In the genomic region with DNA sequence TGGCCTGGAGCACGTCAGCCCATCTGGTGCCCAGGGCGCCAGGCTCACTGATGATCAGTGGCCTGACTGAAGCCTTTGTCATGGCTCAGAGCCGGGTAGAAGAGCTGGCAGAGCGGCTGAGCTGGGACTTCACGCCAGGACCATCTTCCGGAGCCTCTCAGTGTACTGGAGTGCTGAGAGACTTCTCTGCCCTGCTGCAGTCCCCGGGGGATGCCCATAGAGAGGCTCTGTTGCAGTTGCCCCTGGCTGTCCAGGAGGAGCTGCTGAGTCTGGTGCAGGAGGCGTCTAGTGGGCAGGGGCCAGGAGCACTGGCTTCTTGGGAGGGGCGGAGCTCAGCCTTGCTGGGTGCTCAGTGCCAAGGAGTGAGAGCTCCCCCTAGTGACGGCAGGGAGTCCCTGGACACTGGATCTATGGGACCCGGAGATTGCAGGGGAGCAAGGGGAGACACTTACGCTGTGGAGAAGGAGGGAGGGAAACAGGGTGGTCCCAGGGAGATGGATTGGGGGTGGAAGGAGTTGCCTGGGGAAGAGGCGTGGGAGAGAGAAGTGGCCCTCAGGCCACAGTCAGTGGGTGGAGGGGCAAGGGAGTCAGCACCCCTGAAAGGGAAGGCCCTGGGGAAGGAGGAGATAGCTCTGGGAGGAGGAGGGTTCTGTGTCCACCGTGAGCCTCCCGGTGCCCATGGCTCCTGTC, we compare ENCODE assay signal across 8 cellular contexts.
DNase-seq lines count a peak whose midpoint lies in the region; ATAC-seq and TF ChIP-seq lines count a peak whose summit lies in the region.

No MANE protein-coding gene starts in this region.

- peak; percentile 23 for TF ChIP-seq POLR2A in GM18951 (IDR thresholded peaks at IDR 0.05; ENCODE audit: extremely low read depth, insufficient read depth, insufficient read length)

- in situ Hi-C loops in GM18951 (cut with MboI; ENCODE audit: low sequenced_read_pairs, unreplicated experiment) = loop anchor here (10.0 kb wide), 1 partner anchor 97 kb away; a partner anchor contains a TSS

- ATAC-seq in HG03280 (IDR thresholded peaks at IDR 0.05; ENCODE audit: unreplicated experiment) = peak; percentile 52
- ATAC-seq in activated CD4-positive, CD25-positive, alpha-beta regulatory T cell treated with anti-CD3 and anti-CD28 coated beads, Interleukin-2, amount 50 U/mL, for 24 hours = peak; percentile 59 to 62

- peak; percentile 92 for DNase-seq in Ammon's horn (ENCODE audit: low spot score)
- peak; percentile 81 for DNase-seq in NCI-H345 treated with DMSO at 0.1 percent for 48 hours (lab: John Stamatoyannopoulos, UW; ENCODE audit: unreplicated experiment)
- peak; percentile 97 for DNase-seq in cerebellar cortex (ENCODE audit: low spot score)
- DNase-seq in kidney glomerular epithelial cell (lab: John Stamatoyannopoulos, UW) = peak; percentile 82
- peak; percentile 85 to 94 (median 90) for DNase-seq in stimulated activated CD4-positive, alpha-beta T cell treated with anti-CD3 and anti-CD28 coated beads, Interleukin-1b, Interleukin-23, amount 100 ng/mL, for 24 hours (ENCODE audit: low read depth in 4 of 4, low spot score in 1 of 4)

Comparison
In these comparisons a context has a peak if more than half of its experiments do, and no peak if none do; other contexts are left out.
1. Peak in every context shown above with its lines: DNase-seq and ATAC-seq.